2 cellular contexts compared by ENCODE assay signal in the genomic region with DNA sequence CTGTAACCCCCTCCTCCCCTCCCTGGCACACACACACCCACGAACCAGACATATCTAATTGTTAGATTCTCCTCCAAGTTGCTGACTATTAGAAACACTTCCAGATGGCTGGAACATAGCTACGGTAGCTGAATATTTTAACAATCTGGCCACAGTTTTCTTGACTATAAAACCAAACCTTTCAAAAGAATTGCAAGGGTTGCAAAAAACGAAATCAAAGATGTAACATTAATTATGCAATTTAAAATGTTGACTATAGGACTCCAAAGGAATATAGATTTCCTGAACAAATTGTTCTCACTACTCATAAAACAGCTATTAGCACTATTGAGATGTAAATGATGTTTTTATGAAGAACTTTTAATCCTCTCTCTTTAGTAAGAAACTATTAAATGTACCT.
TF ChIP-seq lines count a peak whose summit lies in the region.

No MANE protein-coding gene starts in this region.

TF ChIP-seq in HepG2, 621 proteins besides CTCF, POLR2A, EP300 and RAD21:
- TF ChIP-seq NCOA2 (CRISPR knock-in tag; IDR thresholded peaks at IDR 0.05) (no peak), MEF2D (CRISPR knock-in tag; IDR thresholded peaks at IDR 0.05) (no peak), ZNF280B (CRISPR knock-in tag; IDR thresholded peaks at IDR 0.05; ENCODE audit: borderline replicate concordance) (no peak), MAFF (IDR thresholded peaks at IDR 0.05; ENCODE audit: low read depth, low read length) (peak; percentile 70), MAFK (conservative IDR thresholded peaks at IDR 0.05 in 1 of 2, IDR thresholded peaks at IDR 0.05 in 1 of 2; ENCODE audit: low read length in 2 of 2) (peak; percentile 57 to 84)

TF ChIP-seq in IMR-90, 13 proteins besides CTCF, POLR2A, EP300 and RAD21:
- no peak for TF ChIP-seq SMC3 (IDR thresholded peaks at IDR 0.05; ENCODE audit: low read depth, low read length)
- peak; percentile 77 for TF ChIP-seq MAFK (IDR thresholded peaks at IDR 0.05; ENCODE audit: low read depth, low read length)
